ENCODE assay signal across 17 cellular contexts in genomic region chr5:176596069-176596656, GRCh38. TPM values are rescaled to one million over a fixed set of nuclear protein-coding genes. Genes with fewer than 3 reads are reported as not detected.
DNase-seq lines count a peak whose midpoint lies in the region; ATAC-seq and TF ChIP-seq lines count a peak whose summit lies in the region.
"Had no signal": no experiment of that assay in that cellular context is flagged by ENCODE, and none has a peak within 500 bp of the region (broad histone marks: within the 10 kb centered on the region; RNA-seq: fewer than 3 reads in every experiment).

No MANE protein-coding gene starts in this region.

- peak overlapping the region; percentile 82 for H3K27ac Mint-ChIP-seq in stimulated activated naive CD8-positive, alpha-beta T cell treated with anti-CD3 and anti-CD28 coated beads, Interleukin-15, Interleukin-2, amounts not matched to agents 100 ng/mL and 50 ng/mL, for 24 hours
- H3K27ac Mint-ChIP-seq in activated naive CD8-positive, alpha-beta T cell treated with anti-CD3 and anti-CD28 coated beads, Interleukin-2, amount 10 ng/mL, durations not matched to agents 7 days and 5 days, result peak overlapping the region; percentile 70
- H3K27ac Mint-ChIP-seq in memory B cell, result peak overlapping the region; percentile 75

- intact Hi-C loops in ovary (cut with DNase I) (no loop called here), PC-9 (cut with micrococcal nuclease; ENCODE audit: unreplicated experiment) (no loop called here)

- H3K4me2 ChIP-seq in PC-9, result no peak overlapping the region

- no peaks in the 10 kb centered on the region for H3K9me2 ChIP-seq in PC-9 (ENCODE audit: insufficient read depth)

- no peak overlapping the region for H3K4me3 ChIP-seq in ovary
- no peak overlapping the region for H3K4me3 ChIP-seq in PC-9
- H3K4me3 ChIP-seq: cardiac muscle cell, MG63, SJSA1 had no signal

- CTCF ChIA-PET in PC-9 (lab: Charles Lee), result no interaction called here

- H3K4me1 Mint-ChIP-seq in stimulated activated naive CD8-positive, alpha-beta T cell treated with anti-CD3 and anti-CD28 coated beads, Interleukin-15, Interleukin-2, amounts not matched to agents 100 ng/mL and 50 ng/mL, for 24 hours (ENCODE audit: low read depth), result peaks cover 11% of the 10 kb centered on the region
- peaks cover 4% of the 10 kb centered on the region for H3K4me1 Mint-ChIP-seq in activated naive CD8-positive, alpha-beta T cell treated with anti-CD3 and anti-CD28 coated beads, Interleukin-2, amount 10 ng/mL, durations not matched to agents 7 days and 5 days
- H3K4me1 Mint-ChIP-seq in memory B cell, result peaks cover 6% of the 10 kb centered on the region

- POLR2A ChIA-PET in activated naive CD8-positive, alpha-beta T cell treated with anti-CD3 and anti-CD28 coated beads, Interleukin-2, amount 10 ng/mL, durations not matched to agents 7 days and 5 days (lab: Charles Lee), result interaction anchor here (1.4 kb wide), 1 partner anchor 180 kb away, joined by 5 read pairs; the partner anchor contains the start of gene CLTB
- POLR2A ChIA-PET in PC-9 (lab: Charles Lee; ENCODE audit: unreplicated experiment), result no interaction called here

- BruUV-seq in PC-9 (replicated peaks; lab: Mats Ljungman, UMichigan), result no TSS peak

- H3K9me3 ChIP-seq in ovary (no peaks in the 10 kb centered on the region), PC-9 (ENCODE audit: insufficient read depth, low read depth) (no peaks in the 10 kb centered on the region)
- H3K9me3 ChIP-seq: prostate gland had no signal

- H3K27me3 ChIP-seq in ovary, result no peaks in the 10 kb centered on the region
- H3K27me3 ChIP-seq in PC-9 (ENCODE audit: insufficient read depth, low read depth), result no peaks in the 10 kb centered on the region
- H3K27me3 ChIP-seq: cardiac muscle cell, MG63, SJSA1 had no signal

- H3K4me3 Mint-ChIP-seq in stimulated activated naive CD8-positive, alpha-beta T cell treated with anti-CD3 and anti-CD28 coated beads, Interleukin-15, Interleukin-2, amounts not matched to agents 100 ng/mL and 50 ng/mL, for 24 hours, result peak overlapping the region; percentile 61
- peak overlapping the region; percentile 74 for H3K4me3 Mint-ChIP-seq in activated naive CD8-positive, alpha-beta T cell treated with anti-CD3 and anti-CD28 coated beads, Interleukin-2, amount 10 ng/mL, durations not matched to agents 7 days and 5 days
- peak overlapping the region; percentile 83 for H3K4me3 Mint-ChIP-seq in memory B cell

- peaks cover 4% of the 10 kb centered on the region for H3K27me3 Mint-ChIP-seq in stimulated activated naive CD8-positive, alpha-beta T cell treated with anti-CD3 and anti-CD28 coated beads, Interleukin-15, Interleukin-2, amounts not matched to agents 100 ng/mL and 50 ng/mL, for 24 hours
- peaks cover 13% of the 10 kb centered on the region for H3K27me3 Mint-ChIP-seq in activated naive CD8-positive, alpha-beta T cell treated with anti-CD3 and anti-CD28 coated beads, Interleukin-2, amount 10 ng/mL, durations not matched to agents 7 days and 5 days
- no peaks in the 10 kb centered on the region for H3K27me3 Mint-ChIP-seq in memory B cell

- H3F3A ChIP-seq in PC-9 (ENCODE audit: insufficient read depth, low read depth), result no peaks in the 10 kb centered on the region

- TF ChIP-seq CTCF in ovary (IDR thresholded peaks at IDR 0.05) (no peak), PC-9 (conservative IDR thresholded peaks at IDR 0.05) (no peak)

- no peak for TF ChIP-seq POLR2A in ovary (IDR thresholded peaks at IDR 0.05)

- H3K4me1 ChIP-seq in ovary (ENCODE audit: insufficient read depth) (no peaks in the 10 kb centered on the region), PC-9 (replicated peaks; ENCODE audit: insufficient read depth) (no peaks in the 10 kb centered on the region)
- H3K4me1 ChIP-seq: prostate gland, SJSA1 had no signal

- DNase-seq in stimulated activated naive CD8-positive, alpha-beta T cell treated with anti-CD3 and anti-CD28 coated beads, Interleukin-15, Interleukin-2, amounts not matched to agents 100 U/mL and 50 U/mL, for 24 hours, result no peak
- DNase-seq in activated naive CD8-positive, alpha-beta T cell treated with anti-CD3 and anti-CD28 coated beads, Interleukin-2, amount 10 ng/mL, durations not matched to agents 7 days and 5 days, result no peak
- DNase-seq in memory B cell (ENCODE audit: low spot score in 2 of 2) (no peak), GDM1 (lab: John Stamatoyannopoulos, UW) (no peak), ovary (no peak), PC-9 (no peak)
- DNase-seq: GOT3, MG63 had no signal

- no peaks in the 10 kb centered on the region for H4K20me1 ChIP-seq in PC-9 (ENCODE audit: insufficient read depth)

- no peak overlapping the region for H2AFZ ChIP-seq in PC-9

- no peak for ATAC-seq in stimulated activated naive CD8-positive, alpha-beta T cell treated with anti-CD3 and anti-CD28 coated beads, Interleukin-15, Interleukin-2, amounts not matched to agents 100 U/mL and 50 U/mL, for 24 hours
- no peak for ATAC-seq in activated naive CD8-positive, alpha-beta T cell treated with anti-CD3 and anti-CD28 coated beads, Interleukin-2, amount 10 ng/mL, durations not matched to agents 7 days and 5 days (ENCODE audit: low read depth)
- ATAC-seq in memory B cell (ENCODE audit: low read depth) (no peak), GM18870 (IDR thresholded peaks at IDR 0.05; ENCODE audit: unreplicated experiment) (no peak)

- H3K27ac ChIP-seq in ovary (no peak overlapping the region), PC-9 (no peak overlapping the region)
- H3K27ac ChIP-seq: cardiac muscle cell, prostate gland, SJSA1, VCaP had no signal

- H3K36me3 ChIP-seq in ovary, result no peaks in the 10 kb centered on the region
- no peaks in the 10 kb centered on the region for H3K36me3 ChIP-seq in PC-9 (ENCODE audit: low read depth)
- H3K36me3 ChIP-seq: cardiac muscle cell, prostate gland had no signal

- 77 to 84% (median 83%) methylated on average over 23 of the region's 23 CpGs for WGBS in ovary, 3 donors

- H3K79me2 ChIP-seq in PC-9 (ENCODE audit: low read depth), result no peaks in the 10 kb centered on the region

- no peaks in the 10 kb centered on the region for H3K36me3 Mint-ChIP-seq in stimulated activated naive CD8-positive, alpha-beta T cell treated with anti-CD3 and anti-CD28 coated beads, Interleukin-15, Interleukin-2, amounts not matched to agents 100 ng/mL and 50 ng/mL, for 24 hours (ENCODE audit: low read depth)
- H3K36me3 Mint-ChIP-seq in activated naive CD8-positive, alpha-beta T cell treated with anti-CD3 and anti-CD28 coated beads, Interleukin-2, amount 10 ng/mL, durations not matched to agents 7 days and 5 days, result no peaks in the 10 kb centered on the region
- no peaks in the 10 kb centered on the region for H3K36me3 Mint-ChIP-seq in memory B cell

- TF ChIP-seq EP300 in ovary (IDR thresholded peaks at IDR 0.05), result no peak

- H3K9me3 Mint-ChIP-seq in stimulated activated naive CD8-positive, alpha-beta T cell treated with anti-CD3 and anti-CD28 coated beads, Interleukin-15, Interleukin-2, amounts not matched to agents 100 ng/mL and 50 ng/mL, for 24 hours, result no peaks in the 10 kb centered on the region
- no peaks in the 10 kb centered on the region for H3K9me3 Mint-ChIP-seq in activated naive CD8-positive, alpha-beta T cell treated with anti-CD3 and anti-CD28 coated beads, Interleukin-2, amount 10 ng/mL, durations not matched to agents 7 days and 5 days
- H3K9me3 Mint-ChIP-seq in memory B cell, result no peaks in the 10 kb centered on the region

RNA-seq across cellular contexts. Expression of gene GPRIN1, which starts 13.8 kb away (rescaled TPM):
- total RNA-seq in activated naive CD8-positive, alpha-beta T cell treated with anti-CD3 and anti-CD28 coated beads, Interleukin-2, amount 10 ng/mL, durations not matched to agents 7 days and 5 days, result 1 to 10 TPM; 1.5 to 1.6 TPM
- total RNA-seq in ovary (under 1 TPM; 0.08 to 0.32 (median 0.20) TPM), PC-9 (2021) (7.2 and 11.0 TPM in 2 replicates)
- under 1 TPM; 0.13 to 0.50 TPM for polyA plus RNA-seq in ovary

RNA-seq across cellular contexts. Expression of gene SNCB, which starts 34.2 kb away (rescaled TPM):
- under 1 TPM in 1 of 2 experiments, not detected in 1; 0.28 TPM for total RNA-seq in activated naive CD8-positive, alpha-beta T cell treated with anti-CD3 and anti-CD28 coated beads, Interleukin-2, amount 10 ng/mL, durations not matched to agents 7 days and 5 days
- total RNA-seq in ovary (not detected), PC-9 (2021) (not detected in 2 replicates)
- under 1 TPM in 1 of 2 donors, not detected in 1; 0.13 TPM for polyA plus RNA-seq in ovary
- total RNA-seq: prostate gland, SJSA1 had no signal
- polyA plus RNA-seq: BJ had no signal

RNA-seq across cellular contexts. Expression of gene EIF4E1B, which starts 34.3 kb away (rescaled TPM):
- not detected for total RNA-seq in activated naive CD8-positive, alpha-beta T cell treated with anti-CD3 and anti-CD28 coated beads, Interleukin-2, amount 10 ng/mL, durations not matched to agents 7 days and 5 days
- total RNA-seq in ovary (not detected), PC-9 (2021) (not detected in 2 replicates)
- polyA plus RNA-seq in ovary, result under 1 TPM in 1 of 2 donors, not detected in 1; 0.61 TPM
- total RNA-seq: cardiac muscle cell, fibroblast of lung, G401, SJSA1 had no signal
- polyA plus RNA-seq: BJ, cardiac muscle cell, fibroblast of lung had no signal

RNA-seq across cellular contexts. Expression of gene CDHR2, which starts 47.0 kb away (rescaled TPM):
- total RNA-seq in activated naive CD8-positive, alpha-beta T cell treated with anti-CD3 and anti-CD28 coated beads, Interleukin-2, amount 10 ng/mL, durations not matched to agents 7 days and 5 days, result 1 to 10 TPM; 2.4 to 3.8 TPM
- total RNA-seq in ovary (1 to 10 TPM in 1 of 7 donors, under 1 TPM in 1, not detected in 5; 0.20 to 2.0 TPM), PC-9 (2021) (not detected in 2 replicates)
- polyA plus RNA-seq in ovary, result under 1 TPM in 1 of 2 donors, not detected in 1; 0.10 TPM
- total RNA-seq: G401, SJSA1 had no signal
- polyA plus RNA-seq: BJ, fibroblast of lung had no signal

RNA-seq across cellular contexts. Expression of gene TSPAN17, which starts 51.1 kb away (rescaled TPM):
- total RNA-seq in activated naive CD8-positive, alpha-beta T cell treated with anti-CD3 and anti-CD28 coated beads, Interleukin-2, amount 10 ng/mL, durations not matched to agents 7 days and 5 days, result 10 to 100 TPM; 39.6 to 40.7 TPM
- 10 to 100 TPM in 5 of 7 donors, 1 to 10 TPM in 2; 7.5 to 19.3 (median 14.9) TPM for total RNA-seq in ovary
- 10 to 100 TPM; 14.5 to 28.5 TPM for polyA plus RNA-seq in ovary
- 81.1 and 82.1 TPM in 2 replicates for total RNA-seq in PC-9 (2021)
